17 cellular contexts compared by ENCODE assay signal in the genomic region with DNA sequence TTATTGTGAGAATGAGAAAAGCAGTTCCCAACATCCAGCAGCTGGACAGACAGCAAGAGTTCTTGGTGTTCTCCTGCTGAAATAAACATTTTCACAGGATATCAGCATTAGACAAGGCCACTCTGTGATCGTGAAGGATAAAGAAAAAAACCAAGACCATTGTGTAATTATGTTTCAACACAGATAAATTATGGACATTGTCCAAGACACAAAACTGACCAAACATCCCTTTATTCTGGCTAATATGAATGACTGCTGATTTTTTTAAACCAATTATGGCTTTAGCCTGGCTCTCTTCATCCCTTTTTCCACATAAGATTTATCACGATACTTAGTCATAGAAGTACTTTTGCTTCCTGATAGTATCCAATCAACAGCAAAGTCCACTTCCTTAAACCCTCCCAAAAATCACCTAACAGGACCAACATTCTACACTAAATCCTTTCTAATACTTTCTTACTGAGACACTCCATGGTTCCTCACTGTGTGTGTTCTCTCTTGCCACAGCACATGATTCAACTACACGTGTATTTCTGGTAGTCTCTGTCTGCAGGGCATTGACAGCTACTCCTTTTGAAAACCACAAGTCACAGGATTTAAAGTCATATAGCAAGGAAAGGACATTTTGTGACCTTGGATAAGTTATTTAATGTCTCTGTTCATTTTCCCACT.
DNase-seq lines count a peak whose midpoint lies in the region; ATAC-seq and TF ChIP-seq lines count a peak whose summit lies in the region.
"Had no signal": no experiment of that assay in that cellular context is flagged by ENCODE, and none has a peak within 500 bp of the region (broad histone marks: within the 10 kb centered on the region; RNA-seq: fewer than 3 reads in every experiment).

No MANE protein-coding gene starts in this region.

- H3K79me2 ChIP-seq in neural progenitor cell (ENCODE audit: low read depth): no peaks in the 10 kb centered on the region

- H3K4me3 ChIP-seq in fibroblast of pulmonary artery (replicated peaks; ENCODE audit: low read depth, low read length) (no peak overlapping the region), neural progenitor cell (no peak overlapping the region)
- H3K4me3 ChIP-seq: prostate gland, upper lobe of left lung had no signal

- H3K36me3 ChIP-seq in neural progenitor cell: no peaks in the 10 kb centered on the region
- H3K36me3 ChIP-seq: prostate gland, upper lobe of left lung had no signal

- H4K20me1 ChIP-seq in neural progenitor cell (ENCODE audit: low read depth): no peaks in the 10 kb centered on the region

- no peak overlapping the region for H2AFZ ChIP-seq in neural progenitor cell (replicated peaks)

- in situ Hi-C loops in SK-MEL-5 (cut with HindIII; ENCODE audit: low pct_unique_long_range_greater_than_20kb, low sequenced_read_pairs): no loop called here

- DNase-seq in GM04503 (ENCODE audit: low read depth) (peak; percentile 21), SK-MEL-5 (ENCODE audit: low read depth, low spot score) (peak; percentile 35), fibroblast of pulmonary artery (ENCODE audit: low read depth) (peak; percentile 78), sciatic nerve (ENCODE audit: low spot score) (no peak), SW 1271 (lab: John Stamatoyannopoulos, UW) (no peak), neural progenitor cell (ENCODE audit: low spot score) (no peak)
- DNase-seq in activated CD8-positive, alpha-beta T cell treated with anti-CD3 and anti-CD28 coated beads, Interleukin-2, amount 10 ng/mL, durations not matched to agents 7 days and 5 days: no peak
- DNase-seq: endodermal cell, NCI-H1436 treated with DMSO at 0.1 percent for 48 hours, NCI-H526 treated with DMSO at 0.1 percent for 48 hours, upper lobe of left lung had no signal

- no peak overlapping the region for H3K27ac Mint-ChIP-seq in activated CD8-positive, alpha-beta T cell treated with anti-CD3 and anti-CD28 coated beads, Interleukin-2, amount 10 ng/mL, durations not matched to agents 7 days and 5 days
- no peak overlapping the region for H3K27ac Mint-ChIP-seq in neural progenitor cell
- H3K27ac Mint-ChIP-seq: activated T-helper 17 cell treated with anti-CD3 and anti-CD28 coated beads, Interleukin-2, amount 50 U/mL, for 72 hours; endodermal cell; mesothelial cell of epicardium; T-helper 2 cell treated with Interferon-gamma antibody and Interleukin-4, amounts not matched to agents 5 μg/mL and 100 μg/mL, for 36 hours had no signal

- intact Hi-C loops in sciatic nerve (cut with DNase I): no loop called here

- CTCF ChIA-PET in activated CD8-positive, alpha-beta T cell treated with anti-CD3 and anti-CD28 coated beads, Interleukin-2, amount 10 ng/mL, durations not matched to agents 7 days and 5 days (lab: Charles Lee): interaction anchor here (1.3 kb wide), 1 partner anchor 30 kb away, joined by 3 read pairs; no protein-coding TSS in a partner anchor

- H3K4me1 ChIP-seq in neural progenitor cell: no peaks in the 10 kb centered on the region
- H3K4me1 ChIP-seq: prostate gland had no signal

- no peak overlapping the region for H3K4me3 Mint-ChIP-seq in activated CD8-positive, alpha-beta T cell treated with anti-CD3 and anti-CD28 coated beads, Interleukin-2, amount 10 ng/mL, durations not matched to agents 7 days and 5 days
- no peak overlapping the region for H3K4me3 Mint-ChIP-seq in neural progenitor cell
- H3K4me3 Mint-ChIP-seq: activated T-helper 17 cell treated with anti-CD3 and anti-CD28 coated beads, Interleukin-2, amount 50 U/mL, for 72 hours; brain; endodermal cell; mesothelial cell of epicardium; T-helper 2 cell treated with Interferon-gamma antibody and Interleukin-4, amounts not matched to agents 5 μg/mL and 100 μg/mL, for 36 hours had no signal

- peaks cover 2% of the 10 kb centered on the region for H3K27me3 Mint-ChIP-seq in activated CD8-positive, alpha-beta T cell treated with anti-CD3 and anti-CD28 coated beads, Interleukin-2, amount 10 ng/mL, durations not matched to agents 7 days and 5 days (ENCODE audit: low read depth)
- no peaks in the 10 kb centered on the region for H3K27me3 Mint-ChIP-seq in neural progenitor cell (ENCODE audit: insufficient read depth, low read depth)
- H3K27me3 Mint-ChIP-seq: activated T-helper 17 cell treated with anti-CD3 and anti-CD28 coated beads, Interleukin-2, amount 50 U/mL, for 72 hours; brain had no signal

- H3K36me3 Mint-ChIP-seq in activated CD8-positive, alpha-beta T cell treated with anti-CD3 and anti-CD28 coated beads, Interleukin-2, amount 10 ng/mL, durations not matched to agents 7 days and 5 days (ENCODE audit: low read depth): no peaks in the 10 kb centered on the region
- H3K36me3 Mint-ChIP-seq in neural progenitor cell: no peaks in the 10 kb centered on the region
- H3K36me3 Mint-ChIP-seq: brain, mesothelial cell of epicardium had no signal

- ATAC-seq in sciatic nerve (peak; percentile 85), HG03571 (IDR thresholded peaks at IDR 0.05; ENCODE audit: unreplicated experiment) (no peak)
- no peak for ATAC-seq in activated CD8-positive, alpha-beta T cell treated with anti-CD3 and anti-CD28 coated beads, Interleukin-2, amount 10 ng/mL, durations not matched to agents 7 days and 5 days
- ATAC-seq: activated T-helper 17 cell treated with anti-CD3 and anti-CD28 coated beads, Interleukin-2, amount 50 U/mL, for 72 hours had no signal

- no peak overlapping the region for H3K27ac ChIP-seq in neural progenitor cell
- H3K27ac ChIP-seq: prostate gland had no signal

- TF ChIP-seq CTCF in fibroblast of pulmonary artery (IDR thresholded peaks at IDR 0.05; ENCODE audit: low read length, missing control alignments) (no peak), neural progenitor cell (IDR thresholded peaks at IDR 0.05) (no peak)

- no peak overlapping the region for H3K4me2 ChIP-seq in neural progenitor cell

- H3K27me3 ChIP-seq in neural progenitor cell: no peaks in the 10 kb centered on the region
- H3K27me3 ChIP-seq: upper lobe of left lung had no signal

- no peaks in the 10 kb centered on the region for H3F3A ChIP-seq in neural progenitor cell (ENCODE audit: low read depth)

- POLR2A ChIA-PET in activated CD8-positive, alpha-beta T cell treated with anti-CD3 and anti-CD28 coated beads, Interleukin-2, amount 10 ng/mL, durations not matched to agents 7 days and 5 days (lab: Charles Lee): no interaction called here

- no peaks in the 10 kb centered on the region for H3K9me3 Mint-ChIP-seq in activated CD8-positive, alpha-beta T cell treated with anti-CD3 and anti-CD28 coated beads, Interleukin-2, amount 10 ng/mL, durations not matched to agents 7 days and 5 days (ENCODE audit: insufficient read depth)
- no peaks in the 10 kb centered on the region for H3K9me3 Mint-ChIP-seq in neural progenitor cell
- H3K9me3 Mint-ChIP-seq: activated T-helper 17 cell treated with anti-CD3 and anti-CD28 coated beads, Interleukin-2, amount 50 U/mL, for 72 hours; T-helper 2 cell treated with Interferon-gamma antibody and Interleukin-4, amounts not matched to agents 5 μg/mL and 100 μg/mL, for 36 hours had no signal

- no peaks in the 10 kb centered on the region for H3K4me1 Mint-ChIP-seq in activated CD8-positive, alpha-beta T cell treated with anti-CD3 and anti-CD28 coated beads, Interleukin-2, amount 10 ng/mL, durations not matched to agents 7 days and 5 days (ENCODE audit: low read depth)
- H3K4me1 Mint-ChIP-seq in neural progenitor cell: no peaks in the 10 kb centered on the region
- H3K4me1 Mint-ChIP-seq: activated T-helper 17 cell treated with anti-CD3 and anti-CD28 coated beads, Interleukin-2, amount 50 U/mL, for 72 hours; brain; endodermal cell; mesothelial cell of epicardium had no signal

- no peak overlapping the region for H3K9ac ChIP-seq in neural progenitor cell

- H3K9me3 ChIP-seq in neural progenitor cell (ENCODE audit: low read depth): no peaks in the 10 kb centered on the region
- H3K9me3 ChIP-seq: prostate gland, upper lobe of left lung had no signal

Comparison
In these comparisons a context has a peak if more than half of its experiments do, and no peak if none do; other contexts are left out.
1. DNase-seq: peak in GM04503 (single experiment), SK-MEL-5 (single experiment) and fibroblast of pulmonary artery (single experiment); none in sciatic nerve (single experiment), SW 1271 (0 of 2), activated CD8-positive, alpha-beta T cell treated with anti-CD3 and anti-CD28 coated beads, Interleukin-2, amount 10 ng/mL, durations not matched to agents 7 days and 5 days (single experiment) and neural progenitor cell (single experiment).